In the genomic region with DNA sequence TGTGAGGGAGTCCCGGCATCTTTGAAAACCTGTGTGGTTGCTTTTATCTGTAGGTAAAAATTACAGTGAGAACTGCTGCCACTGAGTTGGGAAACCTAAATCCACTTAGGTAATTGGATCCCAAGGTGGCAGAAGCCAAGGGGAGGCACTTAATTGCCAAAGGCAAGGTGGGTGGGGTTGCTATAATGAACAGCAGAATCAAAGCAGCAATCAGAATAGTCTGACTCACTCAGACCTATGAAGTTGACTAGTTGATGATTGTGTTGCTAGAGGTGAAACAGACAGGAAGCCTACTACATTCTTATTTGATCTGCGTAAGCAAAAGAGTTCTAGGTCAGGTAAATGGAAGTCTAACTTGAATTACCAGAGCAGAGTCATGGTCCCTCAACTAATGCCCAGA, we compare ENCODE assay signal across 20 cellular contexts. TPM values are rescaled to one million over a fixed set of nuclear protein-coding genes. Genes with fewer than 3 reads are reported as not detected.
DNase-seq lines count a peak whose midpoint lies in the region; ATAC-seq and TF ChIP-seq lines count a peak whose summit lies in the region.
"Had no signal": no experiment of that assay in that cellular context is flagged by ENCODE, and none has a peak within 500 bp of the region (broad histone marks: within the 10 kb centered on the region; RNA-seq: fewer than 3 reads in every experiment).

No MANE protein-coding gene starts in this region.

- no peaks in the 10 kb centered on the region for H3K79me2 ChIP-seq in MM.1S (ENCODE audit: low read length)

- H3K9ac ChIP-seq in MM.1S (ENCODE audit: low read length) = no peak overlapping the region

- no peak overlapping the region for H2AFZ ChIP-seq in MM.1S (ENCODE audit: low read length)

- intact Hi-C loops in Calu3 (cut with micrococcal nuclease; ENCODE audit: unreplicated experiment) = no loop called here
- intact Hi-C loops in lower leg skin (cut with DNase I; ENCODE audit: low total_unique reads) = no loop called here

- H3K27me3 ChIP-seq in MM.1S (replicated peaks; ENCODE audit: insufficient read depth, low read length) = no peaks in the 10 kb centered on the region
- H3K27me3 ChIP-seq: left lung, right atrium auricular region, tibial artery had no signal

- ATAC-seq in HG03565 (IDR thresholded peaks at IDR 0.05; ENCODE audit: unreplicated experiment) = no peak
- ATAC-seq: left lung, Right ventricle myocardium inferior had no signal

- no peaks in the 10 kb centered on the region for H4K20me1 ChIP-seq in MM.1S (ENCODE audit: insufficient read depth, low read length)

- no peaks in the 10 kb centered on the region for H3K9me3 ChIP-seq in MM.1S (replicated peaks; ENCODE audit: insufficient read depth, low read length)
- H3K9me3 ChIP-seq: Caco-2 had no signal

- CTCF ChIA-PET in Calu3 (lab: Charles Lee) = no interaction called here

- H3K27me3 Mint-ChIP-seq in Calu3 (ENCODE audit: unreplicated experiment) = no peaks in the 10 kb centered on the region
- H3K27me3 Mint-ChIP-seq: central memory CD8-positive, alpha-beta T cell had no signal

- BruUV-seq in Calu3 (replicated peaks; lab: Mats Ljungman, UMichigan) = no TSS peak

- DNase-seq in Calu3 (peak; percentile 21), NCI-H1436 treated with DMSO at 0.1 percent for 48 hours (lab: John Stamatoyannopoulos, UW) (peak; percentile 25), SW480 (ENCODE audit: low spot score) (peak; percentile 40), lower leg skin (ENCODE audit: low spot score in 2 of 2) (peak; percentile 68 to 75), MM.1S (no peak), SKM-1 (lab: John Stamatoyannopoulos, UW; ENCODE audit: unreplicated experiment) (no peak)
- DNase-seq: activated CD4-positive, alpha-beta T cell treated with anti-CD3 and anti-CD28 coated beads, Interleukin-2, amount 10 ng/mL, durations not matched to agents 7 days and 5 days; activated CD8-positive, alpha-beta memory T cell treated with anti-CD3 and anti-CD28 coated beads, Interleukin-2, amount 50 U/mL, for 48 hours; AML-193; Caco-2; effector CD8-positive, alpha-beta T cell; KBM-7; left lung; NCI-H1048; stimulated activated CD4-positive, alpha-beta T cell treated with anti-CD3 and anti-CD28 coated beads, Interleukin-15, amount 100 ng/mL, for 24 hours; tibial artery had no signal

- no peaks in the 10 kb centered on the region for H3K36me3 Mint-ChIP-seq in Calu3 (ENCODE audit: insufficient read depth, unreplicated experiment)

- H3K9me2 ChIP-seq in MM.1S (replicated peaks; ENCODE audit: insufficient read depth, low read length) = no peaks in the 10 kb centered on the region

- no peak overlapping the region for H3K27ac Mint-ChIP-seq in Calu3 (ENCODE audit: unreplicated experiment)
- H3K27ac Mint-ChIP-seq: activated CD4-positive, alpha-beta T cell treated with anti-CD3 and anti-CD28 coated beads, Interleukin-2, amount 10 ng/mL, durations not matched to agents 7 days and 5 days had no signal

- H3K4me2 ChIP-seq in MM.1S (ENCODE audit: low read depth, low read length) = no peak overlapping the region

- H3K4me1 Mint-ChIP-seq in Calu3 (ENCODE audit: low read depth, unreplicated experiment) = no peaks in the 10 kb centered on the region
- H3K4me1 Mint-ChIP-seq: activated CD4-positive, alpha-beta T cell treated with anti-CD3 and anti-CD28 coated beads, Interleukin-2, amount 10 ng/mL, durations not matched to agents 7 days and 5 days; central memory CD8-positive, alpha-beta T cell had no signal

- H3K4me3 Mint-ChIP-seq in Calu3 (ENCODE audit: low read depth, unreplicated experiment) = no peak overlapping the region
- H3K4me3 Mint-ChIP-seq: activated CD4-positive, alpha-beta T cell treated with anti-CD3 and anti-CD28 coated beads, Interleukin-2, amount 10 ng/mL, durations not matched to agents 7 days and 5 days; central memory CD8-positive, alpha-beta T cell had no signal

- WGBS in lower leg skin, 2 donors = 51 to 68% methylated on average over 2 of the region's 2 CpGs

- no peaks in the 10 kb centered on the region for H3K36me3 ChIP-seq in MM.1S (replicated peaks; ENCODE audit: insufficient read depth, low read length)
- H3K36me3 ChIP-seq: left lung, right atrium auricular region, tibial artery had no signal

- no peak overlapping the region for H3K27ac ChIP-seq in MM.1S (ENCODE audit: low read length)
- H3K27ac ChIP-seq: left lung, right atrium auricular region, tibial artery had no signal

- no peaks in the 10 kb centered on the region for H3K9me3 Mint-ChIP-seq in Calu3 (ENCODE audit: low read depth, unreplicated experiment)

- TF ChIP-seq CTCF in Calu3 (IDR thresholded peaks at IDR 0.05; ENCODE audit: unreplicated experiment) (no peak), lower leg skin (IDR thresholded peaks at IDR 0.05) (no peak), MM.1S (IDR thresholded peaks at IDR 0.05; ENCODE audit: low read length) (no peak)

- no peaks in the 10 kb centered on the region for H3K4me1 ChIP-seq in MM.1S (ENCODE audit: low read length)
- H3K4me1 ChIP-seq: Caco-2, right atrium auricular region, tibial artery had no signal

- H3K4me3 ChIP-seq in lower leg skin (ENCODE audit: low read depth, poor library complexity, severe bottlenecking) = no peak overlapping the region
- H3K4me3 ChIP-seq in MM.1S (ENCODE audit: low read length) = no peak overlapping the region
- H3K4me3 ChIP-seq: left lung, right atrium auricular region, tibial artery had no signal

- TF ChIP-seq POLR2A in lower leg skin (IDR thresholded peaks at IDR 0.05) = no peak

- H3F3A ChIP-seq in MM.1S (ENCODE audit: insufficient read depth, low read length) = no peaks in the 10 kb centered on the region

RNA-seq across cellular contexts. Expression of gene BICD2, which starts 17.3 kb away (rescaled TPM):
- total RNA-seq in Calu3 (2022) (18.7 and 21.9 TPM in 2 replicates), lower leg skin (100 to 1,000 TPM; 177 to 182 (median 180) TPM)

Comparison
In these comparisons a context has a peak if more than half of its experiments do, and no peak if none do; other contexts are left out.
1. DNase-seq: peak in Calu3 (single experiment), NCI-H1436 treated with DMSO at 0.1 percent for 48 hours (single experiment), SW480 (single experiment) and lower leg skin (2 of 2); none in MM.1S (single experiment) and SKM-1 (single experiment).